ENCODE assay signal across 1 cellular context in genomic region chr4:6461301-6462165, GRCh38.
TF ChIP-seq lines count a peak whose summit lies in the region.

No MANE protein-coding gene starts in this region.

TF ChIP-seq in K562, 482 proteins besides CTCF, POLR2A, EP300 and RAD21 (continued from another document):
- no peak for TF ChIP-seq MXD1 (CRISPR knock-in tag; IDR thresholded peaks at IDR 0.05; ENCODE audit: borderline replicate concordance, poor library complexity, severe bottlenecking)
TF ChIP-seq in K562: peak in this region for 5.
